15 cellular contexts compared by ENCODE assay signal in genomic region chr4:111449657-111450056, GRCh38.
A peak's percentile ranks its signal among the peaks of the same experiment; 100 is the strongest.
DNase-seq lines count a peak whose midpoint lies in the region; ATAC-seq and TF ChIP-seq lines count a peak whose summit lies in the region.
"Had no signal": no experiment of that assay in that cellular context is flagged by ENCODE, and none has a peak within 500 bp of the region (broad histone marks: within the 10 kb centered on the region; RNA-seq: fewer than 3 reads in every experiment).

No MANE protein-coding gene starts in this region.

- H3K9me3 ChIP-seq in breast epithelium = no peaks in the 10 kb centered on the region
- no peaks in the 10 kb centered on the region for H3K9me3 ChIP-seq in mucosa of descending colon

- H3K4me3 ChIP-seq in breast epithelium (no peak overlapping the region), epithelial cell of esophagus (ENCODE audit: low read length) (no peak overlapping the region), mucosa of descending colon (no peak overlapping the region)

- TF ChIP-seq CTCF in MCF 10A (IDR thresholded peaks at IDR 0.05; ENCODE audit: unreplicated experiment) (no peak), breast epithelium (IDR thresholded peaks at IDR 0.05) (no peak), RWPE1 (conservative IDR thresholded peaks at IDR 0.05; ENCODE audit: low read depth) (no peak), epithelial cell of esophagus (IDR thresholded peaks at IDR 0.05; ENCODE audit: insufficient read depth, low read depth, low read length, missing control alignments) (peak; percentile 17), mucosa of descending colon (IDR thresholded peaks at IDR 0.05) (no peak), nephron progenitor cell (IDR thresholded peaks at IDR 0.05) (no peak)

- no peak overlapping the region for H3K4me3 Mint-ChIP-seq in MCF 10A (ENCODE audit: unreplicated experiment)
- no peak overlapping the region for H3K4me3 Mint-ChIP-seq in nephron progenitor cell
- H3K4me3 Mint-ChIP-seq: B cell; CD4-positive, alpha-beta T cell had no signal

- CTCF ChIA-PET in MCF 10A (lab: Yijun Ruan, JAX) (interaction anchor here (0.6 kb wide), 1 partner anchor 76 kb away, joined by 3 read pairs; no protein-coding TSS in a partner anchor), RWPE1 (lab: Yijun Ruan, JAX) (interaction anchor here (0.8 kb wide), 1 partner anchor 63 kb away, joined by 7 read pairs; no protein-coding TSS in a partner anchor)

- POLR2A ChIA-PET in MCF 10A (lab: Yijun Ruan, JAX) = interaction anchor here (1.0 kb wide), 1 partner anchor 62 kb away, joined by 3 read pairs; no protein-coding TSS in a partner anchor
- POLR2A ChIA-PET in RWPE1 (lab: Yijun Ruan, JAX; ENCODE audit: low non-redundant PET) = no interaction called here

- H3K4me1 ChIP-seq in breast epithelium (no peaks in the 10 kb centered on the region), mucosa of descending colon (ENCODE audit: low read depth) (no peaks in the 10 kb centered on the region)

- intact Hi-C loops in MCF 10A (cut with micrococcal nuclease) = no loop called here
- intact Hi-C loops in breast epithelium (cut with DNase I; ENCODE audit: low total_unique reads) = no loop called here
- intact Hi-C loops in mucosa of descending colon (cut with DNase I, micrococcal nuclease) = no loop called here

- H3K27me3 ChIP-seq in breast epithelium = no peaks in the 10 kb centered on the region

- no peak overlapping the region for H3K27ac Mint-ChIP-seq in MCF 10A (ENCODE audit: low read depth, unreplicated experiment)
- H3K27ac Mint-ChIP-seq in nephron progenitor cell = no peak overlapping the region
- H3K27ac Mint-ChIP-seq: B cell; CD4-positive, alpha-beta T cell had no signal

- H3K27ac ChIP-seq in breast epithelium (no peak overlapping the region), RWPE1 (no peak overlapping the region)
- H3K27ac ChIP-seq: 22Rv1 had no signal

- H3K36me3 Mint-ChIP-seq in MCF 10A (ENCODE audit: insufficient read depth, unreplicated experiment) (peaks cover 7% of the 10 kb centered on the region), nephron progenitor cell (ENCODE audit: low read depth) (no peaks in the 10 kb centered on the region)

- in situ Hi-C loops in G401 (cut with HindIII; ENCODE audit: low sequenced_read_pairs) = no loop called here

- H3K36me3 ChIP-seq in breast epithelium (no peaks in the 10 kb centered on the region), mucosa of descending colon (ENCODE audit: low read depth) (no peaks in the 10 kb centered on the region)

- H3K4me1 Mint-ChIP-seq in MCF 10A (ENCODE audit: insufficient read depth, unreplicated experiment) = no peaks in the 10 kb centered on the region
- H3K4me1 Mint-ChIP-seq in nephron progenitor cell = no peaks in the 10 kb centered on the region
- H3K4me1 Mint-ChIP-seq: B cell had no signal

- ATAC-seq in mucosa of descending colon (peak; percentile 78), HG03342 (IDR thresholded peaks at IDR 0.05; ENCODE audit: unreplicated experiment) (no peak)
- ATAC-seq: HCT116 had no signal

- H3K27me3 Mint-ChIP-seq in MCF 10A (ENCODE audit: insufficient read depth, unreplicated experiment) = no peaks in the 10 kb centered on the region
- H3K27me3 Mint-ChIP-seq in nephron progenitor cell (ENCODE audit: low read depth, poor library complexity) = peaks cover 6% of the 10 kb centered on the region
- H3K27me3 Mint-ChIP-seq: B cell; CD4-positive, alpha-beta T cell had no signal

- H3K9me3 Mint-ChIP-seq in MCF 10A (ENCODE audit: unreplicated experiment) (no peaks in the 10 kb centered on the region), nephron progenitor cell (no peaks in the 10 kb centered on the region)

- DNase-seq in MCF 10A (ENCODE audit: unreplicated experiment) = peak; percentile 39
- no peak for DNase-seq in breast epithelium (ENCODE audit: low spot score in 2 of 2)
- peak; percentile 34 for DNase-seq in RWPE1 (ENCODE audit: low spot score)
- DNase-seq in epithelial cell of esophagus (ENCODE audit: low read depth) = peak; percentile 90
- DNase-seq in mucosa of descending colon = no peak
- DNase-seq in nephron progenitor cell = no peak
- DNase-seq in G401 (ENCODE audit: low spot score) = no peak
- DNase-seq: C1 segment of cervical spinal cord; CD4-positive, alpha-beta T cell; DMS79; GDM1 had no signal

- TF ChIP-seq POLR2A in breast epithelium (IDR thresholded peaks at IDR 0.05) = no peak

- BruUV-seq in MCF 10A (replicated peaks; lab: Mats Ljungman, UMichigan) = no TSS peak

Comparison
In these comparisons a context has a peak if more than half of its experiments do, and no peak if none do; other contexts are left out.
1. DNase-seq: peak in MCF 10A (single experiment), RWPE1 (single experiment) and epithelial cell of esophagus (single experiment); none in breast epithelium (0 of 2), mucosa of descending colon (0 of 3), nephron progenitor cell (single experiment) and G401 (single experiment).